In the genomic region with DNA sequence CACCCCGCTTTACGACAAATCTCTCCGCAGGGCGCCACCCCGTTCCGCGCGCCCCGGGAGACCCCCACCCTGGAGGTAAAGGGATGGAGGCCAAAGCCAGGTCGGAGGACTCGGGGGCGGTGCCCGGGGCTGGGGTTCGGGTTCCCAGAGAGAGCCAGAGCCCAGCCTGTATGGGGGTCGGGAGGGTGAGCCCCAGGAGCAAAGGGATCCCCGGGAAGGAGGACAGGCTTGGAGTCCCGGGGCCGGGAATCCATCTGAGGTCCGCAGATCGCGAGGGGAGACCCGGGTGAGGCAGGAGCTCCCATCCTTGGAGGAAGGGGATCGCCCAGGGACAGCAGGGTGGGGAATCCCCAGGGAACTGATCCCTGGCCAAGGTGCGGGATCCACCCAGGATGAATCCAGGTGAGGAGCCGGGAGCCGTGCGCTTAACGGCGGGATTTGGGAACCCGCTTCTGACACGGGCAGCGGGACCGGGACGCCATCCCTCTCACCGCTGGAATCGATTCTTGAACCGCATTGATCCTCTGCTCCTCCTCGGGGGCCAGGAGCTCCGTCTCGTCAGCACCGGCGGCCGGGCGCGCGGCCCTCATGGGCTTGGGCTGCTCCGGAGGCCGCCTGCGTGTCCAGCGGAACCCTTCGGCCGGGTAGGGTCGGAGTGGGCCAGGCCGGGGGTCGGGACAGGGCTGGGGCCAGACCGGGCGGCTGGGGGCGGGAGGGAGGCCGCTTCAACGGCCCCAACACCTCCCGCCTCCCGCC, we compare ENCODE assay signal across 7 cellular contexts. TPM values are rescaled to one million over a fixed set of nuclear protein-coding genes. Genes with fewer than 3 reads are reported as not detected.
DNase-seq lines count a peak whose midpoint lies in the region; ATAC-seq, FAIRE-seq and TF ChIP-seq lines count a peak whose summit lies in the region.

TSS of gene MMD (minus strand) at position 657 of the 756 bp plus-strand sequence. CDS start at position 517, 140 bp downstream.

- H3K27ac ChIP-seq in GM23338 (ENCODE audit: low read depth), result peak within 1 kb of the TSS; percentile 83; the same call in 1 of the 2 replicates

- DNase-seq in GM12892 (ENCODE audit: insufficient read length) (no peak), GM23338 (ENCODE audit: low spot score) (peak; percentile 51), Kasumi-1 (lab: John Stamatoyannopoulos, UW) (peak; percentile 52 to 61), Right ventricle myocardium inferior (ENCODE audit: missing footprints) (no peak), posterior cingulate gyrus (peak in 7 of 10 donors; percentile 15 to 86 (median 29)), urothelium cell line (ENCODE audit: low spot score) (no peak)
- peak; percentile 4 for DNase-seq in activated T-cell treated with anti-CD3 and anti-CD28 coated beads, Interleukin-2, amount 50 U/mL, for 4 hours

- H3F3A ChIP-seq in GM23338 (replicated peaks; ENCODE audit: low read depth), result no peaks in the 10 kb centered on the region

- peak within 1 kb of the TSS; percentile 95 for H3K4me3 ChIP-seq in GM23338

- no peak; the same call in 1 of the 2 replicates for TF ChIP-seq POLR2A in GM12892 (IDR thresholded peaks at IDR 0.05; ENCODE audit: low read depth, low read length)

- no peaks in the 10 kb centered on the region for H3K36me3 ChIP-seq in GM23338 (ENCODE audit: insufficient read depth)

- H3K27me3 Mint-ChIP-seq in GM23338 (ENCODE audit: insufficient read depth, low read depth, poor library complexity), result peaks cover 2% of the 10 kb centered on the region
- peaks cover 25% of the 10 kb centered on the region for H3K27me3 Mint-ChIP-seq in activated T-cell treated with anti-CD3 and anti-CD28 coated beads, Interleukin-2, amount 50 U/mL, for 4 hours (ENCODE audit: low read depth)

- H3K36me3 Mint-ChIP-seq in GM23338 (ENCODE audit: low read depth), result peaks cover 14% of the 10 kb centered on the region
- H3K36me3 Mint-ChIP-seq in activated T-cell treated with anti-CD3 and anti-CD28 coated beads, Interleukin-2, amount 50 U/mL, for 4 hours (ENCODE audit: insufficient read depth), result no peaks in the 10 kb centered on the region

- H3K4me1 ChIP-seq in GM23338 (ENCODE audit: insufficient read depth), result peaks cover 8% of the 10 kb centered on the region

- no peak for TF ChIP-seq CTCF in GM23338 (conservative IDR thresholded peaks at IDR 0.05; ENCODE audit: low read depth in 2 of 2)

- intact Hi-C loops in Right ventricle myocardium inferior (cut with DNase I) (loop anchor here (5.0 kb wide), 3 partner anchors 134 to 331 kb away; partner anchors contain the start of gene PCTP), posterior cingulate gyrus (cut with DNase I) (loop anchor here (5.0 kb wide), 1 partner anchor 91 kb away; the partner anchor contains the start of gene SMIM36)

- H2AFZ ChIP-seq in GM23338, result peak within 1 kb of the TSS; percentile 89

- peaks cover 6% of the 10 kb centered on the region for H4K20me1 ChIP-seq in GM23338 (replicated peaks; ENCODE audit: insufficient read depth)

- no peaks in the 10 kb centered on the region for H3K9me3 Mint-ChIP-seq in GM23338
- no peaks in the 10 kb centered on the region for H3K9me3 Mint-ChIP-seq in activated T-cell treated with anti-CD3 and anti-CD28 coated beads, Interleukin-2, amount 50 U/mL, for 4 hours

- H3K27me3 ChIP-seq in GM23338 (ENCODE audit: insufficient read depth), result no peaks in the 10 kb centered on the region

- ATAC-seq in GM23338 (peak; percentile 54), Right ventricle myocardium inferior (peak; percentile 1)
- peak in 1 of 2 donors; percentile 33 for ATAC-seq in activated T-cell treated with anti-CD3 and anti-CD28 coated beads, Interleukin-2, amount 50 U/mL, for 4 hours

- FAIRE-seq in GM12892 (lab: Jason Lieb, UNC) (peak; percentile 14), urothelium cell line (lab: Jason Lieb, UNC) (no peak)

- no peaks in the 10 kb centered on the region for H3K9me2 ChIP-seq in GM23338 (ENCODE audit: insufficient read depth)

- peak within 1 kb of the TSS; percentile 94 for H3K4me2 ChIP-seq in GM23338

- H3K4me1 Mint-ChIP-seq in GM23338, result peaks cover 22% of the 10 kb centered on the region
- H3K4me1 Mint-ChIP-seq in activated T-cell treated with anti-CD3 and anti-CD28 coated beads, Interleukin-2, amount 50 U/mL, for 4 hours (ENCODE audit: low read depth), result peaks cover 44% of the 10 kb centered on the region

- H3K79me2 ChIP-seq in GM23338 (replicated peaks; ENCODE audit: insufficient read depth), result peaks cover 47% of the 10 kb centered on the region

- H3K4me3 Mint-ChIP-seq in GM23338, result peak within 1 kb of the TSS; percentile 88
- peak within 1 kb of the TSS; percentile 90 for H3K4me3 Mint-ChIP-seq in activated T-cell treated with anti-CD3 and anti-CD28 coated beads, Interleukin-2, amount 50 U/mL, for 4 hours

- H3K27ac Mint-ChIP-seq in GM23338, result peak within 1 kb of the TSS; percentile 71; the same call in 1 of the 2 replicates

TF ChIP-seq in GM23338, 12 proteins besides CTCF, POLR2A, EP300 and RAD21 (continues in another document):
- TF ChIP-seq JUNB (IDR thresholded peaks at IDR 0.05; ENCODE audit: unreplicated experiment) (no peak), CREB1 (CRISPR knock-in tag; IDR thresholded peaks at IDR 0.05; ENCODE audit: low read depth) (no peak), EZH2 (IDR thresholded peaks at IDR 0.05; ENCODE audit: low read depth, unreplicated experiment) (no peak), STAT1 (IDR thresholded peaks at IDR 0.05; ENCODE audit: unreplicated experiment) (no peak), EZH2phosphoT487 (IDR thresholded peaks at IDR 0.05; ENCODE audit: unreplicated experiment) (no peak), ZNF331 (CRISPR knock-in tag; IDR thresholded peaks at IDR 0.05; ENCODE audit: low read depth) (no peak)
- TF ChIP-seq, protein P1, sequence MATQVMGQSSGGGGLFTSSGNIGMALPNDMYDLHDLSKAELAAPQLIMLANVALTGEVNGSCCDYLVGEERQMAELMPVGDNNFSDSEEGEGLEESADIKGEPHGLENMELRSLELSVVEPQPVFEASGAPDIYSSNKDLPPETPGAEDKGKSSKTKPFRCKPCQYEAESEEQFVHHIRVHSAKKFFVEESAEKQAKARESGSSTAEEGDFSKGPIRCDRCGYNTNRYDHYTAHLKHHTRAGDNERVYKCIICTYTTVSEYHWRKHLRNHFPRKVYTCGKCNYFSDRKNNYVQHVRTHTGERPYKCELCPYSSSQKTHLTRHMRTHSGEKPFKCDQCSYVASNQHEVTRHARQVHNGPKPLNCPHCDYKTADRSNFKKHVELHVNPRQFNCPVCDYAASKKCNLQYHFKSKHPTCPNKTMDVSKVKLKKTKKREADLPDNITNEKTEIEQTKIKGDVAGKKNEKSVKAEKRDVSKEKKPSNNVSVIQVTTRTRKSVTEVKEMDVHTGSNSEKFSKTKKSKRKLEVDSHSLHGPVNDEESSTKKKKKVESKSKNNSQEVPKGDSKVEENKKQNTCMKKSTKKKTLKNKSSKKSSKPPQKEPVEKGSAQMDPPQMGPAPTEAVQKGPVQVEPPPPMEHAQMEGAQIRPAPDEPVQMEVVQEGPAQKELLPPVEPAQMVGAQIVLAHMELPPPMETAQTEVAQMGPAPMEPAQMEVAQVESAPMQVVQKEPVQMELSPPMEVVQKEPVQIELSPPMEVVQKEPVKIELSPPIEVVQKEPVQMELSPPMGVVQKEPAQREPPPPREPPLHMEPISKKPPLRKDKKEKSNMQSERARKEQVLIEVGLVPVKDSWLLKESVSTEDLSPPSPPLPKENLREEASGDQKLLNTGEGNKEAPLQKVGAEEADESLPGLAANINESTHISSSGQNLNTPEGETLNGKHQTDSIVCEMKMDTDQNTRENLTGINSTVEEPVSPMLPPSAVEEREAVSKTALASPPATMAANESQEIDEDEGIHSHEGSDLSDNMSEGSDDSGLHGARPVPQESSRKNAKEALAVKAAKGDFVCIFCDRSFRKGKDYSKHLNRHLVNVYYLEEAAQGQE (IDR thresholded peaks at IDR 0.05; ENCODE audit: unreplicated experiment), result no peak

RNA-seq across cellular contexts. Expression of gene MMD, which starts in this region (rescaled TPM):
- polyA plus RNA-seq in GM12892 (2012; ENCODE audit: missing spikeins), result 22.7 TPM
- 47.0 and 54.8 TPM in 2 replicates for total RNA-seq in GM23338 (2014; rRNA removed; shearing (Covaris generic))
- 40.0 and 46.4 TPM in 2 replicates for polyA plus RNA-seq in GM23338 (2016; fragmentation: Nextera tagmentation; extraction: Ambion mirVana)
- 10 to 100 TPM; 10.8 to 12.6 (median 12.4) TPM for total RNA-seq in activated T-cell treated with anti-CD3 and anti-CD28 coated beads, Interleukin-2, amount 50 U/mL, for 4 hours
- 15.1 TPM for total RNA-seq in Right ventricle myocardium inferior

Comparison
In these comparisons a context has a peak if more than half of its experiments do, and no peak if none do; other contexts are left out.
1. DNase-seq: peak in GM23338 (single experiment), Kasumi-1 (2 of 2), activated T-cell treated with anti-CD3 and anti-CD28 coated beads, Interleukin-2, amount 50 U/mL, for 4 hours (single experiment) and posterior cingulate gyrus (7 of 10); none in GM12892 (single experiment), Right ventricle myocardium inferior (single experiment) and urothelium cell line (single experiment).